Comparison of ENCODE assay signal across 19 cellular contexts in genomic region chr1:76595024-76595423, GRCh38.
"Had no signal": no experiment of that assay in that cellular context is flagged by ENCODE, and none has a peak within 500 bp of the region (broad histone marks: within the 10 kb centered on the region; RNA-seq: fewer than 3 reads in every experiment).

No MANE protein-coding gene starts in this region.

- H3K36me3 ChIP-seq: esophagus muscularis mucosa, left lung, right atrium auricular region, thyroid gland had no signal

- H3K9me3 ChIP-seq: esophagus muscularis mucosa, right atrium auricular region, thyroid gland had no signal

- H3K4me1 ChIP-seq: esophagus muscularis mucosa, left lung, right atrium auricular region, thyroid gland had no signal

- FAIRE-seq: astrocyte, bronchial epithelial cell, endothelial cell of umbilical vein, islet of Langerhans had no signal

- H3K27ac ChIP-seq: esophagus muscularis mucosa, left lung, right atrium auricular region, thyroid gland had no signal

- H3K27me3 ChIP-seq: esophagus muscularis mucosa, left lung, right atrium auricular region, thyroid gland had no signal

- DNase-seq: activated CD4-positive, alpha-beta T cell treated with anti-CD3 and anti-CD28 coated beads, Interleukin-2, amount 50 U/mL, for 1 hour; activated CD8-positive, alpha-beta memory T cell treated with anti-CD3 and anti-CD28 coated beads for 24 hours; activated CD8-positive, alpha-beta memory T cell treated with anti-CD3 and anti-CD28 coated beads, Interleukin-2, amount 50 U/mL, for 48 hours; activated effector memory CD4-positive, alpha-beta T cell treated with anti-CD3 and anti-CD28 coated beads, Interleukin-2, amount 50 U/mL, for 16 hours; activated T-cell treated with anti-CD3 and anti-CD28 coated beads, Interleukin-2, amount 50 U/mL, for 48 hours; cerebellar nuclear complex; effector CD8-positive, alpha-beta T cell; left lung; midbrain; naive B cell; stimulated activated CD4-positive, alpha-beta T cell treated with anti-CD3 and anti-CD28 coated beads, Interleukin-2, amount 100 ng/mL, for 24 hours; stimulated activated naive CD4-positive, alpha-beta T cell treated with Interleukin-2 at 50 U/mL for 16 hours; thyroid gland had no signal

- H3K4me3 ChIP-seq: esophagus muscularis mucosa, left lung, right atrium auricular region, thyroid gland had no signal
